In genomic region chr1:20072771-20073170, GRCh38 we compare ENCODE assay signal across 14 cellular contexts. TPM values are rescaled to one million over a fixed set of nuclear protein-coding genes. Genes with fewer than 3 reads are reported as not detected.
DNase-seq lines count a peak whose midpoint lies in the region; ATAC-seq and TF ChIP-seq lines count a peak whose summit lies in the region.
"Had no signal": no experiment of that assay in that cellular context is flagged by ENCODE, and none has a peak within 500 bp of the region (broad histone marks: within the 10 kb centered on the region; RNA-seq: fewer than 3 reads in every experiment).

No MANE protein-coding gene starts in this region.

- no peak for TF ChIP-seq POLR2A in adrenal gland (IDR thresholded peaks at IDR 0.05)

- H3K36me3 ChIP-seq in adrenal gland (replicated peaks in 1 of 2) (no peaks in the 10 kb centered on the region), SJCRH30 (no peaks in the 10 kb centered on the region)
- H3K36me3 ChIP-seq: BE2C had no signal

- H3K27ac ChIP-seq in right cardiac atrium (ENCODE audit: low read length) (peak overlapping the region; percentile 44), adrenal gland (no peak overlapping the region), SJCRH30 (no peak overlapping the region)
- H3K27ac ChIP-seq: GM23248 had no signal

- no peak overlapping the region for H3K27ac Mint-ChIP-seq in natural killer cell

- H3K9me3 ChIP-seq in right cardiac atrium (ENCODE audit: control insufficient read depth, low read length) (no peaks in the 10 kb centered on the region), adrenal gland (replicated peaks in 1 of 3) (no peaks in the 10 kb centered on the region), SJCRH30 (replicated peaks) (0 out of 2 replicates have a peak, but pooled peaks cover 2% of the 10 kb centered on the region)
- H3K9me3 ChIP-seq: BE2C had no signal

- H3K4me1 Mint-ChIP-seq in natural killer cell, result peaks cover 2 to 3% of the 10 kb centered on the region in 2 donors
- H3K4me1 Mint-ChIP-seq: CD8-positive, alpha-beta memory T cell had no signal

- ATAC-seq in right cardiac atrium (no peak), left ventricle myocardium superior (no peak), natural killer cell (no peak)
- ATAC-seq: HCT116, HepG2 had no signal

- no peaks in the 10 kb centered on the region for H3K36me3 Mint-ChIP-seq in natural killer cell
- H3K36me3 Mint-ChIP-seq: CD8-positive, alpha-beta memory T cell had no signal

- H3K27me3 Mint-ChIP-seq in natural killer cell (ENCODE audit: low read depth in 2 of 2), result peaks cover 12 to 17% of the 10 kb centered on the region in 2 donors

- H3K27me3 ChIP-seq in right cardiac atrium (ENCODE audit: control insufficient read depth, insufficient read depth) (no peaks in the 10 kb centered on the region), adrenal gland (no peaks in the 10 kb centered on the region), SJCRH30 (peaks cover 9% of the 10 kb centered on the region)
- H3K27me3 ChIP-seq: BE2C had no signal

- H3K4me3 ChIP-seq in right cardiac atrium (ENCODE audit: low read length), result no peak overlapping the region
- no peak overlapping the region for H3K4me3 ChIP-seq in adrenal gland
- no peak overlapping the region for H3K4me3 ChIP-seq in SJCRH30
- H3K4me3 ChIP-seq: GM23248 had no signal

- no peak for DNase-seq in right cardiac atrium
- no peak for DNase-seq in left ventricle myocardium superior
- DNase-seq in adrenal gland, result peak; percentile 27 to 68 (median 55)
- DNase-seq in mesenteric fat pad (ENCODE audit: low spot score), result peak; percentile 12
- DNase-seq in LoVo (ENCODE audit: low spot score), result no peak
- DNase-seq in natural killer cell, result no peak
- no peak for DNase-seq in SJCRH30
- DNase-seq: BE2C; CD8-positive, alpha-beta memory T cell; DMS53 had no signal

- 74% methylated on average over 7 of the region's 7 CpGs for WGBS in right cardiac atrium
- 56 to 69% (median 61%) methylated on average over 7 of the region's 7 CpGs for WGBS in adrenal gland, 4 donors

- TF ChIP-seq CTCF in adrenal gland (IDR thresholded peaks at IDR 0.05), result no peak
- no peak for TF ChIP-seq CTCF in natural killer cell (IDR thresholded peaks at IDR 0.05)

- H3K9me3 Mint-ChIP-seq in natural killer cell, result no peaks in the 10 kb centered on the region
- H3K9me3 Mint-ChIP-seq: CD8-positive, alpha-beta memory T cell had no signal

- H3K4me1 ChIP-seq in right cardiac atrium (ENCODE audit: control insufficient read depth, insufficient read depth, low read length), result peaks cover 13% of the 10 kb centered on the region
- no peaks in the 10 kb centered on the region for H3K4me1 ChIP-seq in adrenal gland (replicated peaks in 1 of 2)
- no peaks in the 10 kb centered on the region for H3K4me1 ChIP-seq in SJCRH30
- H3K4me1 ChIP-seq: BE2C had no signal

- intact Hi-C loops in right cardiac atrium (cut with DNase I), result loop anchor here in 1 of 4 donors (10.0 kb wide), 1 partner anchor 98 kb away; the partner anchor contains the start of gene PLA2G2A
- intact Hi-C loops in left ventricle myocardium superior (cut with micrococcal nuclease), result no loop called here
- intact Hi-C loops in adrenal gland (cut with DNase I), result no loop called here
- intact Hi-C loops in natural killer cell (cut with micrococcal nuclease), result no loop called here

- H3K4me3 Mint-ChIP-seq in natural killer cell, result no peak overlapping the region
- H3K4me3 Mint-ChIP-seq: CD8-positive, alpha-beta memory T cell had no signal

RNA-seq across cellular contexts. Expression of gene PLA2G5, which starts 2.8 kb away (rescaled TPM):
- total RNA-seq in right cardiac atrium (100 to 1,000 TPM in 2 of 4 donors, 10 to 100 TPM in 2; 91.6 to 122 (median 101) TPM), left ventricle myocardium superior (47.1 TPM), adrenal gland (10 to 100 TPM in 1 of 8 donors, 1 to 10 TPM in 3, under 1 TPM in 4; 0.53 to 14.1 (median 1.1) TPM), mesenteric fat pad (5.5 TPM), natural killer cell (not detected)
- polyA plus RNA-seq in right cardiac atrium (165 TPM), adrenal gland (1 to 10 TPM; 1.1 to 5.4 (median 4.2) TPM)
- 0.46 and 0.51 TPM in 2 replicates for total RNA-seq in SJCRH30 (2014; rRNA removed; shearing (Covaris generic))
- total RNA-seq: CD8-positive, alpha-beta memory T cell; Daoy; GM23248; HepG2 had no signal
- polyA plus RNA-seq: CD8-positive, alpha-beta memory T cell; HepG2 had no signal

RNA-seq across cellular contexts. Expression of gene PLA2G2D, which starts 46.6 kb away (rescaled TPM):
- total RNA-seq in right cardiac atrium (not detected), left ventricle myocardium superior (not detected), adrenal gland (not detected), mesenteric fat pad (not detected), natural killer cell (not detected)
- polyA plus RNA-seq in right cardiac atrium (not detected), adrenal gland (not detected)
- not detected in 2 replicates for total RNA-seq in SJCRH30 (2014; rRNA removed; shearing (Covaris generic))
- total RNA-seq: CD8-positive, alpha-beta memory T cell; Daoy; GM23248; HepG2 had no signal
- polyA plus RNA-seq: CD8-positive, alpha-beta memory T cell; GM23248; HepG2 had no signal

Comparison
In these comparisons a context has a peak if more than half of its experiments do, and no peak if none do; other contexts are left out.
1. DNase-seq: peak in adrenal gland (7 of 7) and mesenteric fat pad (single experiment); none in right cardiac atrium (0 of 3), left ventricle myocardium superior (single experiment), LoVo (single experiment), natural killer cell (single experiment) and SJCRH30 (0 of 2).